In the genomic region with DNA sequence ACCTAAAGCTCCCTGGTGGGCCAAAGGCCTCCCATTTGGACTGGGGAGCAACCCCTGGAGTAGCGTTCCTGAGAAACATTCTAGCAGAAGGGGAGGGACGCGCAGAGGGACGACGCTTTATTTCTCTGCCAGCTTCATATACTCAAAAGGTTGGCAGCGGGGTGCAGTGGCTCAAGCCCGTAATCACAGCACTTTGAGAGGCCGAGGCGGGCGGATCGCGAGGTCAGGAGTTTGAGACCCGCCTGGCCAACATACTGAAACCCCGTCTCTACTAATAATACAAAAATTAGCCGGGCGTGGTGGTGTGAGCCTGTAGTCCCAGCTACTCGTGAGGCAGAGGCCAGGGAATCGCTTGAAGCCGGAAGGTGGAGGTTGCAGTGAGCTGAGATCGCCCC, we compare ENCODE assay signal across 15 cellular contexts. TPM values are rescaled to one million over a fixed set of nuclear protein-coding genes. Genes with fewer than 3 reads are reported as not detected.
DNase-seq lines count a peak whose midpoint lies in the region; ATAC-seq, FAIRE-seq and TF ChIP-seq lines count a peak whose summit lies in the region.
"Had no signal": no experiment of that assay in that cellular context is flagged by ENCODE, and none has a peak within 500 bp of the region (broad histone marks: within the 10 kb centered on the region; RNA-seq: fewer than 3 reads in every experiment).

No MANE protein-coding gene starts in this region.

- POLR2A ChIA-PET in activated CD4-positive, alpha-beta T cell treated with anti-CD3 and anti-CD28 coated beads for 36 hours (lab: Charles Lee), result no interaction called here
- POLR2A ChIA-PET in activated CD8-positive, alpha-beta T cell treated with anti-CD3 and anti-CD28 coated beads, Interleukin-2, amount 10 ng/mL, durations not matched to agents 7 days and 5 days (lab: Charles Lee), result interaction anchor here (0.5 to 1.0 kb wide), 2 partner anchors 37 to 283 kb away, joined by 3 read pairs; partner anchors contain the start of gene NUDT15

- no peak overlapping the region for H3K27ac Mint-ChIP-seq in activated CD4-positive, alpha-beta T cell treated with anti-CD3 and anti-CD28 coated beads for 36 hours
- H3K27ac Mint-ChIP-seq in activated CD8-positive, alpha-beta T cell treated with anti-CD3 and anti-CD28 coated beads, Interleukin-2, amount 10 ng/mL, durations not matched to agents 7 days and 5 days, result peak overlapping the region; percentile 20
- peak overlapping the region in 1 of 2 donors; percentile 44 for H3K27ac Mint-ChIP-seq in stimulated activated naive CD8-positive, alpha-beta T cell treated with anti-CD3 and anti-CD28 coated beads, Interleukin-15, amount 100 ng/mL, for 72 hours
- H3K27ac Mint-ChIP-seq: GM23338, nephron had no signal

- no peaks in the 10 kb centered on the region for H3K4me1 ChIP-seq in kidney (ENCODE audit: control insufficient read depth in 1 of 2, insufficient read depth in 1 of 2, low read depth in 1 of 2, low read length in 2 of 2)
- H3K4me1 ChIP-seq in heart left ventricle, result peaks cover 0 to 24% (median 5%) of the 10 kb centered on the region in 12 donors
- H3K4me1 ChIP-seq: body of pancreas, SJCRH30 had no signal

- peaks cover 26% of the 10 kb centered on the region for H3K4me1 Mint-ChIP-seq in activated CD4-positive, alpha-beta T cell treated with anti-CD3 and anti-CD28 coated beads for 36 hours
- H3K4me1 Mint-ChIP-seq in activated CD8-positive, alpha-beta T cell treated with anti-CD3 and anti-CD28 coated beads, Interleukin-2, amount 10 ng/mL, durations not matched to agents 7 days and 5 days (ENCODE audit: low read depth), result peaks cover 36% of the 10 kb centered on the region
- peaks cover 60% of the 10 kb centered on the region for H3K4me1 Mint-ChIP-seq in stimulated activated naive CD8-positive, alpha-beta T cell treated with anti-CD3 and anti-CD28 coated beads, Interleukin-15, amount 100 ng/mL, for 72 hours
- H3K4me1 Mint-ChIP-seq: nephron had no signal

- H3K4me3 ChIP-seq in kidney (ENCODE audit: low read length in 2 of 2), result no peak overlapping the region
- H3K4me3 ChIP-seq in heart left ventricle, result peak overlapping the region in 6 of 12 donors; percentile 12 to 51 (median 46)
- H3K4me3 ChIP-seq: body of pancreas, GM23338, SJCRH30 had no signal

- ATAC-seq in activated CD4-positive, alpha-beta T cell treated with anti-CD3 and anti-CD28 coated beads for 36 hours, result no peak
- ATAC-seq in activated CD8-positive, alpha-beta T cell treated with anti-CD3 and anti-CD28 coated beads, Interleukin-2, amount 10 ng/mL, durations not matched to agents 7 days and 5 days, result no peak
- no peak for ATAC-seq in stimulated activated naive CD8-positive, alpha-beta T cell treated with anti-CD3 and anti-CD28 coated beads, Interleukin-15, amount 100 ng/mL, for 72 hours
- ATAC-seq in heart left ventricle, result no peak
- ATAC-seq: body of pancreas, GM23338 had no signal

- FAIRE-seq in kidney (lab: Jason Lieb, UNC), result no peak
- FAIRE-seq: frontal cortex had no signal

- peaks cover 8% of the 10 kb centered on the region for H3K9me3 Mint-ChIP-seq in activated CD4-positive, alpha-beta T cell treated with anti-CD3 and anti-CD28 coated beads for 36 hours (ENCODE audit: low read depth)
- peaks cover 18% of the 10 kb centered on the region for H3K9me3 Mint-ChIP-seq in activated CD8-positive, alpha-beta T cell treated with anti-CD3 and anti-CD28 coated beads, Interleukin-2, amount 10 ng/mL, durations not matched to agents 7 days and 5 days (ENCODE audit: insufficient read depth)
- H3K9me3 Mint-ChIP-seq in stimulated activated naive CD8-positive, alpha-beta T cell treated with anti-CD3 and anti-CD28 coated beads, Interleukin-15, amount 100 ng/mL, for 72 hours, result peaks cover 4 to 7% of the 10 kb centered on the region in 2 donors

- intact Hi-C loops in activated CD4-positive, alpha-beta T cell treated with anti-CD3 and anti-CD28 coated beads for 36 hours (cut with DNase I, micrococcal nuclease), result loop anchor here in 1 of 2 experiments (5.0 kb wide), 1 partner anchor 242 kb away; no protein-coding TSS in a partner anchor
- intact Hi-C loops in kidney (cut with DNase I) (no loop called here), heart left ventricle (cut with DNase I) (loop anchor here in 2 of 10 donors (10.0 kb wide), 1 partner anchor 444 kb away; no protein-coding TSS in a partner anchor)

- no peak overlapping the region for H3K9ac ChIP-seq in kidney (ENCODE audit: low read length in 2 of 2)

- H3K27me3 Mint-ChIP-seq in activated CD4-positive, alpha-beta T cell treated with anti-CD3 and anti-CD28 coated beads for 36 hours, result peaks cover 3% of the 10 kb centered on the region
- no peaks in the 10 kb centered on the region for H3K27me3 Mint-ChIP-seq in activated CD8-positive, alpha-beta T cell treated with anti-CD3 and anti-CD28 coated beads, Interleukin-2, amount 10 ng/mL, durations not matched to agents 7 days and 5 days (ENCODE audit: low read depth)
- H3K27me3 Mint-ChIP-seq in stimulated activated naive CD8-positive, alpha-beta T cell treated with anti-CD3 and anti-CD28 coated beads, Interleukin-15, amount 100 ng/mL, for 72 hours, result no peaks in the 10 kb centered on the region

- H3K36me3 ChIP-seq in kidney (ENCODE audit: control insufficient read depth in 1 of 2, insufficient read depth in 2 of 2, low read length in 2 of 2) (no peaks in the 10 kb centered on the region), heart left ventricle (peaks cover 0 to 21% (median 0%) of the 10 kb centered on the region in 9 donors)

- no peaks in the 10 kb centered on the region for H3K27me3 ChIP-seq in heart left ventricle
- H3K27me3 ChIP-seq: body of pancreas, SJCRH30 had no signal

- DNase-seq in activated CD4-positive, alpha-beta T cell treated with anti-CD3 and anti-CD28 coated beads for 36 hours, result no peak
- DNase-seq in activated CD4-positive, alpha-beta T cell treated with anti-CD3 and anti-CD28 coated beads for 48 hours, result no peak
- no peak for DNase-seq in activated CD8-positive, alpha-beta T cell treated with anti-CD3 and anti-CD28 coated beads, Interleukin-2, amount 10 ng/mL, durations not matched to agents 7 days and 5 days
- DNase-seq in kidney (peak; percentile 55), heart left ventricle (no peak), H4 (ENCODE audit: low spot score) (no peak), epidermal melanocyte (ENCODE audit: insufficient read length, low spot score) (no peak)
- DNase-seq in stimulated activated naive CD8-positive, alpha-beta T cell treated with anti-CD3 and anti-CD28 coated beads, Interleukin-15, amount 100 ng/mL, for 72 hours, result no peak
- DNase-seq: body of pancreas; effector CD4-positive, alpha-beta T cell; NCI-H1092 treated with DMSO at 0.1 percent for 48 hours; SJCRH30 had no signal

- H3K9me3 ChIP-seq in kidney (ENCODE audit: control insufficient read depth in 1 of 2, low read length in 2 of 2) (peaks cover 0 to 4% of the 10 kb centered on the region in 2 donors), heart left ventricle (peaks cover 0 to 35% (median 11%) of the 10 kb centered on the region in 12 donors)
- H3K9me3 ChIP-seq: SJCRH30 had no signal

- peak overlapping the region; percentile 69 for H3K4me3 Mint-ChIP-seq in activated CD4-positive, alpha-beta T cell treated with anti-CD3 and anti-CD28 coated beads for 36 hours
- H3K4me3 Mint-ChIP-seq in activated CD8-positive, alpha-beta T cell treated with anti-CD3 and anti-CD28 coated beads, Interleukin-2, amount 10 ng/mL, durations not matched to agents 7 days and 5 days, result peak overlapping the region; percentile 68
- peak overlapping the region; percentile 84 to 85 for H3K4me3 Mint-ChIP-seq in stimulated activated naive CD8-positive, alpha-beta T cell treated with anti-CD3 and anti-CD28 coated beads, Interleukin-15, amount 100 ng/mL, for 72 hours
- H3K4me3 Mint-ChIP-seq: GM23338, nephron had no signal

- TF ChIP-seq CTCF in kidney (IDR thresholded peaks at IDR 0.05; ENCODE audit: borderline replicate concordance, extremely low read depth, insufficient read depth) (no peak), heart left ventricle (IDR thresholded peaks at IDR 0.05) (no peak)

- no peak for TF ChIP-seq POLR2A in heart left ventricle (IDR thresholded peaks at IDR 0.05)

- CTCF ChIA-PET in activated CD4-positive, alpha-beta T cell treated with anti-CD3 and anti-CD28 coated beads for 36 hours (lab: Charles Lee), result no interaction called here
- CTCF ChIA-PET in activated CD8-positive, alpha-beta T cell treated with anti-CD3 and anti-CD28 coated beads, Interleukin-2, amount 10 ng/mL, durations not matched to agents 7 days and 5 days (lab: Charles Lee), result interaction anchor here (1.5 kb wide), 1 partner anchor 14 kb away, joined by 3 read pairs; no protein-coding TSS in a partner anchor

- H3K27ac ChIP-seq in kidney (ENCODE audit: low read depth in 2 of 2, low read length in 2 of 2) (no peak overlapping the region), heart left ventricle (no peak overlapping the region)
- H3K27ac ChIP-seq: body of pancreas, SJCRH30 had no signal

- WGBS in heart left ventricle, 4 donors, result 73 to 90% (median 84%) methylated on average over 8 to 20 of the region's 20 CpGs

- H3K36me3 Mint-ChIP-seq in activated CD4-positive, alpha-beta T cell treated with anti-CD3 and anti-CD28 coated beads for 36 hours (ENCODE audit: low read depth), result peaks cover 46% of the 10 kb centered on the region
- H3K36me3 Mint-ChIP-seq in activated CD8-positive, alpha-beta T cell treated with anti-CD3 and anti-CD28 coated beads, Interleukin-2, amount 10 ng/mL, durations not matched to agents 7 days and 5 days (ENCODE audit: low read depth), result peaks cover 86% of the 10 kb centered on the region

RNA-seq across cellular contexts. Expression of gene RB1, which starts 16.8 kb away (rescaled TPM):
- 10 to 100 TPM; 26.9 to 32.8 TPM for total RNA-seq in activated CD4-positive, alpha-beta T cell treated with anti-CD3 and anti-CD28 coated beads for 36 hours
- total RNA-seq in activated CD8-positive, alpha-beta T cell treated with anti-CD3 and anti-CD28 coated beads, Interleukin-2, amount 10 ng/mL, durations not matched to agents 7 days and 5 days, result 10 to 100 TPM; 61.7 to 64.6 TPM
- total RNA-seq in kidney, result 46.5 TPM
- 12.3 TPM for polyA plus RNA-seq in kidney (ENCODE audit: insufficient read depth, low read depth, low replicate concordance)
- total RNA-seq in heart left ventricle, result 10 to 100 TPM; 22.4 to 52.1 (median 28.4) TPM
- 10 to 100 TPM in 1 of 2 donors, 1 to 10 TPM in 1; 8.5 to 21.4 TPM for polyA plus RNA-seq in heart left ventricle
- total RNA-seq in H4 (2014; rRNA removed; shearing (Covaris generic)), result 16.3 and 20.4 TPM in 2 replicates
